ENCODE assay signal across 20 cellular contexts in genomic region chr4:101970555-101970954, GRCh38.
DNase-seq lines count a peak whose midpoint lies in the region; ATAC-seq, FAIRE-seq and TF ChIP-seq lines count a peak whose summit lies in the region.
"Had no signal": no experiment of that assay in that cellular context is flagged by ENCODE, and none has a peak within 500 bp of the region (broad histone marks: within the 10 kb centered on the region; RNA-seq: fewer than 3 reads in every experiment).

No MANE protein-coding gene starts in this region.

- peaks cover 0 to 20% (median 7%) of the 10 kb centered on the region in 10 experiments; a peak in 13 of 20 replicates for H3K4me1 ChIP-seq in BLaER1 treated with 17β-estradiol and CSF1 and Interleukin-3, amounts not matched to agents 10 nM and 100 nM
- H3K4me1 ChIP-seq in hepatocyte (ENCODE audit: insufficient read depth): peaks cover 14% of the 10 kb centered on the region
- no peaks in the 10 kb centered on the region for H3K4me1 ChIP-seq in neural progenitor cell
- H3K4me1 ChIP-seq: BE2C had no signal

- ATAC-seq in HG03442 (IDR thresholded peaks at IDR 0.05; ENCODE audit: unreplicated experiment): no peak
- ATAC-seq: GM12878 had no signal

- H4K20me1 ChIP-seq in BLaER1 treated with 17β-estradiol and CSF1 and Interleukin-3, amounts not matched to agents 10 nM and 100 nM: no peaks in the 10 kb centered on the region
- no peaks in the 10 kb centered on the region for H4K20me1 ChIP-seq in hepatocyte (ENCODE audit: insufficient read depth, poor library complexity, severe bottlenecking)
- no peaks in the 10 kb centered on the region for H4K20me1 ChIP-seq in neural progenitor cell (ENCODE audit: low read depth)

- no peaks in the 10 kb centered on the region for H3K27me3 Mint-ChIP-seq in neural progenitor cell (ENCODE audit: insufficient read depth, low read depth)

- no peaks in the 10 kb centered on the region for H3K27me3 ChIP-seq in BLaER1 treated with 17β-estradiol and CSF1 and Interleukin-3, amounts not matched to agents 10 nM and 100 nM
- no peaks in the 10 kb centered on the region for H3K27me3 ChIP-seq in hepatocyte
- H3K27me3 ChIP-seq in neural progenitor cell: no peaks in the 10 kb centered on the region
- H3K27me3 ChIP-seq: BE2C, MG63, SJCRH30 had no signal

- no peaks in the 10 kb centered on the region for H3K36me3 Mint-ChIP-seq in neural progenitor cell

- no peak overlapping the region for H3K4me3 Mint-ChIP-seq in neural progenitor cell

- no peak overlapping the region for H3K27ac Mint-ChIP-seq in neural progenitor cell

- no peaks in the 10 kb centered on the region for H3K9me3 ChIP-seq in BLaER1 treated with 17β-estradiol and CSF1 and Interleukin-3, amounts not matched to agents 10 nM and 100 nM (replicated peaks in 1 of 11)
- H3K9me3 ChIP-seq in hepatocyte (ENCODE audit: low read depth) (no peaks in the 10 kb centered on the region), neural progenitor cell (ENCODE audit: low read depth) (no peaks in the 10 kb centered on the region)
- H3K9me3 ChIP-seq: BE2C, MG63, SJCRH30 had no signal

- no peaks in the 10 kb centered on the region for H3K4me1 Mint-ChIP-seq in neural progenitor cell

- no peaks in the 10 kb centered on the region for H3K9me3 Mint-ChIP-seq in neural progenitor cell

- no peaks in the 10 kb centered on the region for H3K36me3 ChIP-seq in BLaER1 treated with 17β-estradiol and CSF1 and Interleukin-3, amounts not matched to agents 10 nM and 100 nM
- H3K36me3 ChIP-seq in hepatocyte (replicated peaks; ENCODE audit: insufficient read depth, low read depth) (no peaks in the 10 kb centered on the region), neural progenitor cell (no peaks in the 10 kb centered on the region)
- H3K36me3 ChIP-seq: BE2C, MG63, SJCRH30 had no signal

- peaks cover 2% of the 10 kb centered on the region for H3K9me2 ChIP-seq in hepatocyte (replicated peaks; ENCODE audit: insufficient read depth)

- H3K79me2 ChIP-seq in hepatocyte: no peaks in the 10 kb centered on the region
- H3K79me2 ChIP-seq in neural progenitor cell (ENCODE audit: low read depth): no peaks in the 10 kb centered on the region

- DNase-seq in NCI-H1694 treated with DMSO at 0.1 percent for 48 hours (lab: John Stamatoyannopoulos, UW): peak; percentile 48
- DNase-seq in hepatocyte (ENCODE audit: low spot score): no peak
- DNase-seq in neural progenitor cell (ENCODE audit: low spot score): no peak
- no peak for DNase-seq in coronary artery (ENCODE audit: low spot score)
- DNase-seq in AG08395 (ENCODE audit: low spot score): no peak
- no peak for DNase-seq in GM12892 (ENCODE audit: insufficient read length)
- DNase-seq: ACHN, BE2C, DMS153, GM23248, MG63, NCI-H1105 treated with DMSO at 0.1 percent for 48 hours, NCI-H1930, NCI-H524, RPMI8226, SW 1271 had no signal

- FAIRE-seq in GM12892 (lab: Jason Lieb, UNC): no peak
- FAIRE-seq: GM12878 had no signal

- H3K4me3 ChIP-seq in BLaER1 treated with 17β-estradiol and CSF1 and Interleukin-3, amounts not matched to agents 10 nM and 100 nM: no peak overlapping the region
- H3K4me3 ChIP-seq in hepatocyte: no peak overlapping the region
- no peak overlapping the region for H3K4me3 ChIP-seq in neural progenitor cell
- no peak overlapping the region for H3K4me3 ChIP-seq in coronary artery
- H3K4me3 ChIP-seq: GM12878, GM23248, MG63, SJCRH30 had no signal

- TF ChIP-seq CTCF in hepatocyte (IDR thresholded peaks at IDR 0.05; ENCODE audit: poor library complexity) (no peak), neural progenitor cell (IDR thresholded peaks at IDR 0.05) (no peak), coronary artery (IDR thresholded peaks at IDR 0.05) (no peak)

- WGBS in hepatocyte (ENCODE audit: low lambda C conversion rate, missing lambda C conversion rate): 41% methylated on average over 3 of the region's 3 CpGs

- H3F3A ChIP-seq in neural progenitor cell (ENCODE audit: low read depth): no peaks in the 10 kb centered on the region

- no peak overlapping the region for H2AFZ ChIP-seq in hepatocyte
- H2AFZ ChIP-seq in neural progenitor cell (replicated peaks): peak overlapping the region; percentile 17
- H2AFZ ChIP-seq: GM23248 had no signal

- no peak overlapping the region for H3K27ac ChIP-seq in BLaER1 treated with 17β-estradiol and CSF1 and Interleukin-3, amounts not matched to agents 10 nM and 100 nM
- H3K27ac ChIP-seq in hepatocyte (no peak overlapping the region), neural progenitor cell (no peak overlapping the region), coronary artery (no peak overlapping the region)
- H3K27ac ChIP-seq: GM23248, SJCRH30 had no signal

- no peak for TF ChIP-seq POLR2A in GM12892 (IDR thresholded peaks at IDR 0.05; ENCODE audit: low read depth, low read length)

- H3K9ac ChIP-seq in BLaER1 treated with 17β-estradiol and CSF1 and Interleukin-3, amounts not matched to agents 10 nM and 100 nM: no peak overlapping the region
- no peak overlapping the region for H3K9ac ChIP-seq in neural progenitor cell
- H3K9ac ChIP-seq: GM23248 had no signal

- peak overlapping the region in 6 of 11 experiments; percentile 20 to 58 (median 43); a peak in 10 of 22 replicates for H3K4me2 ChIP-seq in BLaER1 treated with 17β-estradiol and CSF1 and Interleukin-3, amounts not matched to agents 10 nM and 100 nM
- H3K4me2 ChIP-seq in hepatocyte (peak overlapping the region; percentile 2), neural progenitor cell (no peak overlapping the region)
